In the genomic region with DNA sequence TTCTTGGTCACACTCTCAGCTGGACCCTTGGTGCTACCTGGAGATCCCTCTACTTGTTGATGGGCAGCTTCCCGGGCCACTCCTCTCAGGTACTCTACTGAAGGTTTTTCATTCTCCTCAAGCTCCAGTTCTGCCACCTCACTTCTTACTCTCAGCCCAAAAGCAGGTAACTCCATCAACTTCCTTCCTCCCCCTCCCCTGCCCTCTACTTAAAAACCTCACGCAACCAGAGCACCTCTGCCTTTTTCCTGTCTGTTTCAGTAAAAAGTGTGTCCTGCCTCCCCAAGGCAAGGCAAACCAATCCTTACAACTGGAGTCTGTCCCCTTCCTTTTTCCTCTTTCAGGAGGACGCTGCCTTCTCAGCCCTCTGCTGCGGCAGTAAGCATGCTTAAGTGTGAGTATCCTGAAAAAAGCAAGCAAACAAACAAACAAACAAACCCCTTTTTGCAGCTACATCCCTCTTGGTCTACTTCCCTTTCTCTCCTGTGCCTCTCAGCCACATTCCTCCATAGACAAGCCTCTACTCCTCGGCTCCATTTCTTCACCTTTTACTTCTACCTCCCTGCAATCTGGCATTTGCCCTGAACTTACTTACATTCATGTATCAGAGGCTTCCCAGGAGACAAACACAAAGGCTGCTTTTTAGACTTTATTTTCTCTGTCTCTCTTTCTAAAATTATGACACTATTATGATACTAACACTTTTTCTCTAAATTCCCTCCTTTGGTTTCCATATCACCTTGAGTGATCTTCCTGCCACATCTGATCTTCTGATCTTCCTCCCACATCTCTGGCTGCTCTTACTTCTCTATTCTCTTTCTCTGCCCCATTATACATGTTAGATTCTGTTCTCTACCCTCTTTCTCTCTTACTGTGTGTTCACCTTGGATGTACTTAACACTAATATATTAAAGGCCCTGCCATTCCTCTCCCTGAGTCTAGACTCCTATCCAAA, we compare ENCODE assay signal across 1 cellular context.
A peak's percentile ranks its signal among the peaks of the same experiment; 100 is the strongest.
TF ChIP-seq lines count a peak whose summit lies in the region.

No MANE protein-coding gene starts in this region.

TF ChIP-seq in GM12878, 131 proteins besides CTCF, POLR2A, EP300 and RAD21 (continued from another document):
- TF ChIP-seq, protein P1, sequence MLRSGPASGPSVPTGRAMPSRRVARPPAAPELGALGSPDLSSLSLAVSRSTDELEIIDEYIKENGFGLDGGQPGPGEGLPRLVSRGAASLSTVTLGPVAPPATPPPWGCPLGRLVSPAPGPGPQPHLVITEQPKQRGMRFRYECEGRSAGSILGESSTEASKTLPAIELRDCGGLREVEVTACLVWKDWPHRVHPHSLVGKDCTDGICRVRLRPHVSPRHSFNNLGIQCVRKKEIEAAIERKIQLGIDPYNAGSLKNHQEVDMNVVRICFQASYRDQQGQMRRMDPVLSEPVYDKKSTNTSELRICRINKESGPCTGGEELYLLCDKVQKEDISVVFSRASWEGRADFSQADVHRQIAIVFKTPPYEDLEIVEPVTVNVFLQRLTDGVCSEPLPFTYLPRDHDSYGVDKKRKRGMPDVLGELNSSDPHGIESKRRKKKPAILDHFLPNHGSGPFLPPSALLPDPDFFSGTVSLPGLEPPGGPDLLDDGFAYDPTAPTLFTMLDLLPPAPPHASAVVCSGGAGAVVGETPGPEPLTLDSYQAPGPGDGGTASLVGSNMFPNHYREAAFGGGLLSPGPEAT (IDR thresholded peaks at IDR 0.05; ENCODE audit: low read depth): peak; percentile 63; the same call in 1 of the 2 replicates
- TF ChIP-seq IKZF1 (conservative IDR thresholded peaks at IDR 0.05): peak; percentile 55
- TF ChIP-seq, protein P2, sequence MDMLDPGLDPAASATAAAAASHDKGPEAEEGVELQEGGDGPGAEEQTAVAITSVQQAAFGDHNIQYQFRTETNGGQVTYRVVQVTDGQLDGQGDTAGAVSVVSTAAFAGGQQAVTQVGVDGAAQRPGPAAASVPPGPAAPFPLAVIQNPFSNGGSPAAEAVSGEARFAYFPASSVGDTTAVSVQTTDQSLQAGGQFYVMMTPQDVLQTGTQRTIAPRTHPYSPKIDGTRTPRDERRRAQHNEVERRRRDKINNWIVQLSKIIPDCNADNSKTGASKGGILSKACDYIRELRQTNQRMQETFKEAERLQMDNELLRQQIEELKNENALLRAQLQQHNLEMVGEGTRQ (IDR thresholded peaks at IDR 0.05; ENCODE audit: borderline replicate concordance, low read depth, low read length): no peak
- TF ChIP-seq EED (IDR thresholded peaks at IDR 0.05; ENCODE audit: low read depth): no peak
- TF ChIP-seq CREM (IDR thresholded peaks at IDR 0.05; ENCODE audit: low read depth): no peak
- TF ChIP-seq SREBF2 (IDR thresholded peaks at IDR 0.05; ENCODE audit: low read length): no peak
- 0 out of 2 replicates have a peak, but pooled peaks have one; percentile 22 for TF ChIP-seq NBN (IDR thresholded peaks at IDR 0.05)
- no peak for TF ChIP-seq ZZZ3 (IDR thresholded peaks at IDR 0.05; ENCODE audit: control insufficient read depth, insufficient read length, low read depth)
- TF ChIP-seq ETV6 (conservative IDR thresholded peaks at IDR 0.05 in 1 of 2, IDR thresholded peaks at IDR 0.05 in 1 of 2; ENCODE audit: borderline replicate concordance in 1 of 2, low read depth in 1 of 2): peak in 1 of 2 experiments; percentile 46; a peak in 1 of 4 replicates
- TF ChIP-seq NFXL1 (IDR thresholded peaks at IDR 0.05; ENCODE audit: borderline replicate concordance): no peak
- TF ChIP-seq, protein P3, sequence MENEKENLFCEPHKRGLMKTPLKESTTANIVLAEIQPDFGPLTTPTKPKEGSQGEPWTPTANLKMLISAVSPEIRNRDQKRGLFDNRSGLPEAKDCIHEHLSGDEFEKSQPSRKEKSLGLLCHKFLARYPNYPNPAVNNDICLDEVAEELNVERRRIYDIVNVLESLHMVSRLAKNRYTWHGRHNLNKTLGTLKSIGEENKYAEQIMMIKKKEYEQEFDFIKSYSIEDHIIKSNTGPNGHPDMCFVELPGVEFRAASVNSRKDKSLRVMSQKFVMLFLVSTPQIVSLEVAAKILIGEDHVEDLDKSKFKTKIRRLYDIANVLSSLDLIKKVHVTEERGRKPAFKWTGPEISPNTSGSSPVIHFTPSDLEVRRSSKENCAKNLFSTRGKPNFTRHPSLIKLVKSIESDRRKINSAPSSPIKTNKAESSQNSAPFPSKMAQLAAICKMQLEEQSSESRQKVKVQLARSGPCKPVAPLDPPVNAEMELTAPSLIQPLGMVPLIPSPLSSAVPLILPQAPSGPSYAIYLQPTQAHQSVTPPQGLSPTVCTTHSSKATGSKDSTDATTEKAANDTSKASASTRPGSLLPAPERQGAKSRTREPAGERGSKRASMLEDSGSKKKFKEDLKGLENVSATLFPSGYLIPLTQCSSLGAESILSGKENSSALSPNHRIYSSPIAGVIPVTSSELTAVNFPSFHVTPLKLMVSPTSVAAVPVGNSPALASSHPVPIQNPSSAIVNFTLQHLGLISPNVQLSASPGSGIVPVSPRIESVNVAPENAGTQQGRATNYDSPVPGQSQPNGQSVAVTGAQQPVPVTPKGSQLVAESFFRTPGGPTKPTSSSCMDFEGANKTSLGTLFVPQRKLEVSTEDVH (IDR thresholded peaks at IDR 0.05; ENCODE audit: low read depth, partially characterized antibody): no peak
- TF ChIP-seq MEF2B (IDR thresholded peaks at IDR 0.05; ENCODE audit: partially characterized antibody, poor library complexity, severe bottlenecking): peak; percentile 14
- no peak for TF ChIP-seq CBX5 (IDR thresholded peaks at IDR 0.05; ENCODE audit: low read depth)
- TF ChIP-seq IKZF2 (IDR thresholded peaks at IDR 0.05): peak; percentile 67; a peak in 3 of 4 replicates
- TF ChIP-seq, protein P4, sequence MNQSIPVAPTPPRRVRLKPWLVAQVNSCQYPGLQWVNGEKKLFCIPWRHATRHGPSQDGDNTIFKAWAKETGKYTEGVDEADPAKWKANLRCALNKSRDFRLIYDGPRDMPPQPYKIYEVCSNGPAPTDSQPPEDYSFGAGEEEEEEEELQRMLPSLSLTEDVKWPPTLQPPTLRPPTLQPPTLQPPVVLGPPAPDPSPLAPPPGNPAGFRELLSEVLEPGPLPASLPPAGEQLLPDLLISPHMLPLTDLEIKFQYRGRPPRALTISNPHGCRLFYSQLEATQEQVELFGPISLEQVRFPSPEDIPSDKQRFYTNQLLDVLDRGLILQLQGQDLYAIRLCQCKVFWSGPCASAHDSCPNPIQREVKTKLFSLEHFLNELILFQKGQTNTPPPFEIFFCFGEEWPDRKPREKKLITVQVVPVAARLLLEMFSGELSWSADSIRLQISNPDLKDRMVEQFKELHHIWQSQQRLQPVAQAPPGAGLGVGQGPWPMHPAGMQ (IDR thresholded peaks at IDR 0.05; ENCODE audit: borderline replicate concordance): no peak
- peak; percentile 51 for TF ChIP-seq ATF7 (IDR thresholded peaks at IDR 0.05; ENCODE audit: low read depth)
- peak; percentile 70 for TF ChIP-seq MTA2 (IDR thresholded peaks at IDR 0.05; ENCODE audit: low read depth)
- TF ChIP-seq EZH2 (IDR thresholded peaks at IDR 0.05; ENCODE audit: borderline replicate concordance, control insufficient read depth, low read depth, low read length): no peak
- TF ChIP-seq SREBF1 (IDR thresholded peaks at IDR 0.05; ENCODE audit: low read length): no peak
- TF ChIP-seq POU2F2 (IDR thresholded peaks at IDR 0.05; ENCODE audit: borderline replicate concordance, low read depth, low read length): no peak
- 0 out of 2 replicates have a peak, but pooled peaks have one; percentile 68 for TF ChIP-seq HDGF (IDR thresholded peaks at IDR 0.05)
